Comparison of ENCODE assay signal across 1 cellular context in genomic region chr6:138036111-138036510, GRCh38.
TF ChIP-seq lines count a peak whose summit lies in the region.

No MANE protein-coding gene starts in this region.

TF ChIP-seq in SK-N-SH, 30 proteins besides CTCF, POLR2A, EP300 and RAD21 (continued from another document):
- TF ChIP-seq, protein P1, sequence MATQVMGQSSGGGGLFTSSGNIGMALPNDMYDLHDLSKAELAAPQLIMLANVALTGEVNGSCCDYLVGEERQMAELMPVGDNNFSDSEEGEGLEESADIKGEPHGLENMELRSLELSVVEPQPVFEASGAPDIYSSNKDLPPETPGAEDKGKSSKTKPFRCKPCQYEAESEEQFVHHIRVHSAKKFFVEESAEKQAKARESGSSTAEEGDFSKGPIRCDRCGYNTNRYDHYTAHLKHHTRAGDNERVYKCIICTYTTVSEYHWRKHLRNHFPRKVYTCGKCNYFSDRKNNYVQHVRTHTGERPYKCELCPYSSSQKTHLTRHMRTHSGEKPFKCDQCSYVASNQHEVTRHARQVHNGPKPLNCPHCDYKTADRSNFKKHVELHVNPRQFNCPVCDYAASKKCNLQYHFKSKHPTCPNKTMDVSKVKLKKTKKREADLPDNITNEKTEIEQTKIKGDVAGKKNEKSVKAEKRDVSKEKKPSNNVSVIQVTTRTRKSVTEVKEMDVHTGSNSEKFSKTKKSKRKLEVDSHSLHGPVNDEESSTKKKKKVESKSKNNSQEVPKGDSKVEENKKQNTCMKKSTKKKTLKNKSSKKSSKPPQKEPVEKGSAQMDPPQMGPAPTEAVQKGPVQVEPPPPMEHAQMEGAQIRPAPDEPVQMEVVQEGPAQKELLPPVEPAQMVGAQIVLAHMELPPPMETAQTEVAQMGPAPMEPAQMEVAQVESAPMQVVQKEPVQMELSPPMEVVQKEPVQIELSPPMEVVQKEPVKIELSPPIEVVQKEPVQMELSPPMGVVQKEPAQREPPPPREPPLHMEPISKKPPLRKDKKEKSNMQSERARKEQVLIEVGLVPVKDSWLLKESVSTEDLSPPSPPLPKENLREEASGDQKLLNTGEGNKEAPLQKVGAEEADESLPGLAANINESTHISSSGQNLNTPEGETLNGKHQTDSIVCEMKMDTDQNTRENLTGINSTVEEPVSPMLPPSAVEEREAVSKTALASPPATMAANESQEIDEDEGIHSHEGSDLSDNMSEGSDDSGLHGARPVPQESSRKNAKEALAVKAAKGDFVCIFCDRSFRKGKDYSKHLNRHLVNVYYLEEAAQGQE (IDR thresholded peaks at IDR 0.05; ENCODE audit: low read depth, low read length) = no peak
